16 cellular contexts compared by ENCODE assay signal in the genomic region with DNA sequence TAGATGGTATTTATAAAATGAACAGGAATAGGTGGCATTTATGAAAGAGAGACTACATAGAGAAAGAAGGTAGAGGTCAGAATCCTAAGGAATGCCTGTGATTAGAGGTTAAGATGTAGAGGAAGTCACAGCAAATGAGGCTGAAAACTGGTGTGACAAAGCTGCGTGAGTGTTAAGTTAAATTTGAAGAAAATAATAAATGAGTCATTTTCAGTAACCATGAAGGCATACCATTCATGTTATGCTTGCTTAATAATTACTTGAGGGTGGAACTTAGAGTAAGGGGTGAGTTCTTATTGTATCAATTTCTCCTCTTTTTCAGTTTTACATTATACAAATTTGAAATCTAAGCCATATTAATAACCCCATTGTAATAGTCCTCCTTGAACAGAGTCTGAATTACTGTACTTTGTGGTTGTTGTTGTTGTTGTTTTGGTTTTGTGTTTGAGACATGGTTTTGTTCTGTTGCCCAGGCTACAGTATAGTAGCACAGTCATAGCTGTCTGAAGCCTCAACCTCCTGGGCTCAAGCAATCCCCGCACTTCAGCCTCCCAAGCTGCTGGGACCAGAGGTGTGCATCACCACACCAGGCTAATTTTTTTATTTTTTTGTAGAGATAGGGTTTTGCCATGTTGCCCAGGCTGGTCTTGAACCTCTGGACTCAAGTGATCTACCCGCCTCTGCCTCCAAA.
"Had no signal": no experiment of that assay in that cellular context is flagged by ENCODE, and none has a peak within 500 bp of the region (broad histone marks: within the 10 kb centered on the region; RNA-seq: fewer than 3 reads in every experiment).

No MANE protein-coding gene starts in this region.

- H2AFZ ChIP-seq: neural progenitor cell had no signal

- H3K9ac ChIP-seq: neural progenitor cell had no signal

- ATAC-seq: activated T-helper 17 cell treated with anti-CD3 and anti-CD28 coated beads, Interleukin-2, amount 50 U/mL, for 72 hours; effector memory CD8-positive, alpha-beta T cell; stimulated activated naive CD8-positive, alpha-beta T cell treated with anti-CD3 and anti-CD28 coated beads, Interleukin-15, amount 100 ng/mL, for 72 hours; T-helper 17 cell; upper lobe of right lung had no signal

- H3K4me1 ChIP-seq: adrenal gland, testis, upper lobe of right lung had no signal

- DNase-seq: activated CD4-positive, alpha-beta T cell treated with anti-CD3 and anti-CD28 coated beads, Interleukin-2, amount 10 ng/mL, durations not matched to agents 7 days and 5 days; activated CD4-positive, CD25-positive, alpha-beta regulatory T cell; activated naive CD4-positive, alpha-beta T cell treated with anti-CD3 and anti-CD28 coated beads, Interleukin-2, amount 50 U/mL, for 16 hours; activated T-cell treated with anti-CD3 and anti-CD28 coated beads for 4 hours; adrenal gland; cerebellar nuclear complex; effector memory CD8-positive, alpha-beta T cell; head of caudate nucleus; midbrain; stimulated activated CD4-positive, alpha-beta T cell treated with anti-CD3 and anti-CD28 coated beads, Interleukin-4, amount 100 ng/mL, for 4 hours; stimulated activated naive CD8-positive, alpha-beta T cell treated with anti-CD3 and anti-CD28 coated beads, Interleukin-15, amount 100 ng/mL, for 72 hours; T-helper 17 cell; testis; upper lobe of right lung had no signal

- H3K9me3 ChIP-seq: adrenal gland, testis, upper lobe of right lung had no signal

- H3K4me3 ChIP-seq: adrenal gland, neural progenitor cell, testis, upper lobe of right lung had no signal

- H3K36me3 ChIP-seq: adrenal gland, neural progenitor cell, upper lobe of right lung had no signal

- H3K27me3 ChIP-seq: adrenal gland, testis, upper lobe of right lung had no signal

- H3K4me2 ChIP-seq: neural progenitor cell had no signal

- H3K27ac ChIP-seq: adrenal gland, neural progenitor cell, testis, upper lobe of right lung had no signal
